In genomic region chr6:127997472-127998164, GRCh38 we compare ENCODE assay signal across 14 cellular contexts.
"Had no signal": no experiment of that assay in that cellular context is flagged by ENCODE, and none has a peak within 500 bp of the region (broad histone marks: within the 10 kb centered on the region; RNA-seq: fewer than 3 reads in every experiment).

No MANE protein-coding gene starts in this region.

- DNase-seq: foreskin melanocyte; kidney glomerular epithelial cell; left ventricle myocardium superior; occipital lobe; stimulated activated CD4-positive, alpha-beta T cell treated with anti-CD3 and anti-CD28 coated beads, Interleukin-4, amount 100 ng/mL, for 1 hour; stimulated activated naive B cell treated with anti-CD40 and anti-IgM and Interleukin-4, amounts not matched to agents 10 μg/mL and 1 μg/mL and 100 μg/mL, for 72 hours; SW 1271 had no signal

- H3K4me3 Mint-ChIP-seq: memory B cell; nephron; stimulated activated naive B cell treated with anti-CD40 and anti-IgM and Interleukin-4, amounts not matched to agents 10 μg/mL and 1 μg/mL and 100 μg/mL, for 72 hours; T-helper 2 cell treated with Interferon-gamma antibody and Interleukin-4, amounts not matched to agents 5 μg/mL and 100 μg/mL, for 36 hours; type B pancreatic cell had no signal

- H3K9me3 Mint-ChIP-seq: memory B cell; nephron; stimulated activated naive B cell treated with anti-CD40 and anti-IgM and Interleukin-4, amounts not matched to agents 10 μg/mL and 1 μg/mL and 100 μg/mL, for 72 hours; type B pancreatic cell had no signal

- H3K27ac Mint-ChIP-seq: memory B cell; nephron; stimulated activated naive B cell treated with anti-CD40 and anti-IgM and Interleukin-4, amounts not matched to agents 10 μg/mL and 1 μg/mL and 100 μg/mL, for 72 hours; T-helper 2 cell treated with Interferon-gamma antibody and Interleukin-4, amounts not matched to agents 5 μg/mL and 100 μg/mL, for 36 hours; type B pancreatic cell had no signal

- H3K27ac ChIP-seq: ascending aorta, epithelial cell of prostate, suprapubic skin had no signal

- H3K36me3 ChIP-seq: ascending aorta, suprapubic skin had no signal

- ATAC-seq: left ventricle myocardium superior; stimulated activated naive B cell treated with anti-CD40 and anti-IgM and Interleukin-4, amounts not matched to agents 10 μg/mL and 1 μg/mL and 100 μg/mL, for 72 hours had no signal

- H3K27me3 Mint-ChIP-seq: memory B cell; stimulated activated naive B cell treated with anti-CD40 and anti-IgM and Interleukin-4, amounts not matched to agents 10 μg/mL and 1 μg/mL and 100 μg/mL, for 72 hours; type B pancreatic cell had no signal

- H3K4me3 ChIP-seq: ascending aorta, suprapubic skin had no signal

- H3K4me1 Mint-ChIP-seq: memory B cell; stimulated activated naive B cell treated with anti-CD40 and anti-IgM and Interleukin-4, amounts not matched to agents 10 μg/mL and 1 μg/mL and 100 μg/mL, for 72 hours had no signal

- H3K4me1 ChIP-seq: suprapubic skin had no signal

- H3K27me3 ChIP-seq: ascending aorta, suprapubic skin had no signal
